ENCODE assay signal across 20 cellular contexts in genomic region chr5:62938927-62939326, GRCh38.
DNase-seq lines count a peak whose midpoint lies in the region; ATAC-seq, FAIRE-seq and TF ChIP-seq lines count a peak whose summit lies in the region.
"Had no signal": no experiment of that assay in that cellular context is flagged by ENCODE, and none has a peak within 500 bp of the region (broad histone marks: within the 10 kb centered on the region; RNA-seq: fewer than 3 reads in every experiment).

No MANE protein-coding gene starts in this region.

- H4K8ac ChIP-seq in H1 (ENCODE audit: extremely low read depth, insufficient read depth, low read length): no peak overlapping the region

- no peaks in the 10 kb centered on the region for H4K20me1 ChIP-seq in H1 (replicated peaks in 1 of 2; ENCODE audit: control insufficient read depth in 1 of 2, insufficient read depth in 2 of 2, low read length in 2 of 2)

- H3K4me3 Mint-ChIP-seq in Caco-2 (ENCODE audit: unreplicated experiment): no peak overlapping the region
- H3K4me3 Mint-ChIP-seq in naive thymus-derived CD8-positive, alpha-beta T cell: no peak overlapping the region
- no peak overlapping the region for H3K4me3 Mint-ChIP-seq in glutamatergic neuron (ENCODE audit: unreplicated experiment)
- H3K4me3 Mint-ChIP-seq: central memory CD8-positive, alpha-beta T cell had no signal

- ATAC-seq in naive thymus-derived CD8-positive, alpha-beta T cell: no peak
- no peak for ATAC-seq in GM21723 (IDR thresholded peaks at IDR 0.05; ENCODE audit: unreplicated experiment)

- DNase-seq in Caco-2: peak; percentile 33 to 67
- peak; percentile 50 for DNase-seq in SK-N-DZ (ENCODE audit: low spot score)
- DNase-seq in H1 (ENCODE audit: low read depth in 1 of 2, low spot score in 2 of 2): no peak
- DNase-seq in naive thymus-derived CD8-positive, alpha-beta T cell: no peak
- DNase-seq in prostate gland (ENCODE audit: low spot score): no peak
- DNase-seq in glutamatergic neuron: no peak
- DNase-seq: activated CD4-positive, alpha-beta T cell treated with anti-CD3 and anti-CD28 coated beads, Interleukin-2, amount 50 U/mL, for 48 hours; activated gamma-delta T cell treated with Interleukin-2 at 50 U/mL for 16 hours; effector CD4-positive, alpha-beta T cell; NCI-H1105; NCI-H526 treated with DMSO at 0.1 percent for 48 hours; T-helper 1 cell; WERI-Rb-1 had no signal

- no peak for TF ChIP-seq RAD21 in H1 (IDR thresholded peaks at IDR 0.05 in 1 of 2, conservative IDR thresholded peaks at IDR 0.05 in 1 of 2; ENCODE audit: low read depth in 2 of 2, low read length in 2 of 2)

- no peak for TF ChIP-seq EP300 in H1 (IDR thresholded peaks at IDR 0.05; ENCODE audit: borderline replicate concordance in 1 of 2, low read depth in 2 of 2, low read length in 2 of 2)

- no peak overlapping the region for H3K18ac ChIP-seq in H1 (ENCODE audit: extremely low read depth, low read length)

- H2AFZ ChIP-seq in H1 (ENCODE audit: low read length): 0 out of 2 replicates have a peak overlapping the region, but pooled peaks have one; percentile 16

- no peak overlapping the region for H3K4ac ChIP-seq in H1 (replicated peaks; ENCODE audit: insufficient read length, low read depth, low read length)

- no peak overlapping the region for H2BK15ac ChIP-seq in H1 (ENCODE audit: low read length)

- H3K9ac ChIP-seq in H1 (replicated peaks in 1 of 4; ENCODE audit: extremely low read depth in 1 of 4, low read depth in 3 of 4, low read length in 3 of 4): no peak overlapping the region

- no peak overlapping the region for H2BK20ac ChIP-seq in H1 (ENCODE audit: low read length)

- H3K9me3 ChIP-seq in Caco-2 (peaks cover 10% of the 10 kb centered on the region; the same call in 1 of the 2 replicates), H1 (ENCODE audit: insufficient read depth in 2 of 2, low read depth in 1 of 2, low read length in 1 of 2) (no peaks in the 10 kb centered on the region), mesodermal cell (ENCODE audit: control insufficient read depth, low read length) (no peaks in the 10 kb centered on the region), prostate gland (no peaks in the 10 kb centered on the region)
- H3K9me3 ChIP-seq: esophagus muscularis mucosa, right atrium auricular region, vagina had no signal

- POLR2A ChIA-PET in Caco-2 (lab: Charles Lee) (no interaction called here), H1 (lab: Charles Lee; ENCODE audit: partially characterized antibody) (interaction anchor here (1.4 kb wide), 1 partner anchor 10 kb away, joined by 3 read pairs; no protein-coding TSS in a partner anchor)
- POLR2A ChIA-PET in naive thymus-derived CD8-positive, alpha-beta T cell (lab: Charles Lee): no interaction called here

- no peak overlapping the region for H3K27ac ChIP-seq in H1 (ENCODE audit: low read depth, low read length)
- peak overlapping the region; percentile 92 for H3K27ac ChIP-seq in mesodermal cell (ENCODE audit: low read depth, low read length, severe bottlenecking)
- H3K27ac ChIP-seq in prostate gland: no peak overlapping the region
- H3K27ac ChIP-seq: C4-2B, esophagus muscularis mucosa, vagina, WERI-Rb-1 had no signal

- H3K79me1 ChIP-seq in H1 (ENCODE audit: low read depth, low read length): no peaks in the 10 kb centered on the region

- no TSS peak for BruUV-seq in Caco-2 (replicated peaks; lab: Mats Ljungman, UMichigan)

- no peak for TF ChIP-seq POLR2A in H1 (IDR thresholded peaks at IDR 0.05; ENCODE audit: control extremely low read depth in 1 of 2, low read depth in 2 of 2, low read length in 2 of 2)
- no peak for TF ChIP-seq POLR2A in prostate gland (IDR thresholded peaks at IDR 0.05)

- no peaks in the 10 kb centered on the region for H3K27me3 ChIP-seq in Caco-2 (replicated peaks; ENCODE audit: control insufficient read depth, insufficient read depth, low read length)
- H3K27me3 ChIP-seq in H1 (replicated peaks in 1 of 4; ENCODE audit: control insufficient read depth in 3 of 4, extremely low read depth in 1 of 4, insufficient read depth in 3 of 4, low read length in 3 of 4): no peaks in the 10 kb centered on the region
- H3K27me3 ChIP-seq in prostate gland (replicated peaks; ENCODE audit: insufficient read depth): no peaks in the 10 kb centered on the region
- H3K27me3 ChIP-seq: esophagus muscularis mucosa, right atrium auricular region, vagina had no signal

- H3K23ac ChIP-seq in H1 (ENCODE audit: insufficient read length): no peak overlapping the region

- H3K4me3 ChIP-seq in Caco-2 (ENCODE audit: low read depth, low read length): no peak overlapping the region
- no peak overlapping the region for H3K4me3 ChIP-seq in H1 (ENCODE audit: extremely low read depth in 1 of 4, insufficient read depth in 2 of 4, low read depth in 3 of 4, low read length in 4 of 4)
- no peak overlapping the region for H3K4me3 ChIP-seq in mesodermal cell (ENCODE audit: extremely low read depth, insufficient read depth, low read length, poor library complexity, severe bottlenecking)
- no peak overlapping the region for H3K4me3 ChIP-seq in prostate gland
- H3K4me3 ChIP-seq: esophagus muscularis mucosa, right atrium auricular region, vagina had no signal

- H2BK12ac ChIP-seq in H1 (ENCODE audit: low read depth, low read length): no peak overlapping the region

- CTCF ChIA-PET in Caco-2 (lab: Charles Lee): no interaction called here
- CTCF ChIA-PET in H1 (lab: Charles Lee; ENCODE audit: partially characterized antibody): no interaction called here

- H3K56ac ChIP-seq in H1 (replicated peaks; ENCODE audit: insufficient read length, low read depth, low read length): no peak overlapping the region

- H3K4me1 Mint-ChIP-seq in Caco-2 (ENCODE audit: low read depth, unreplicated experiment) (peaks cover 46% of the 10 kb centered on the region), glutamatergic neuron (ENCODE audit: low read depth, unreplicated experiment) (peaks cover 8% of the 10 kb centered on the region)
- H3K4me1 Mint-ChIP-seq in naive thymus-derived CD8-positive, alpha-beta T cell: no peaks in the 10 kb centered on the region
- H3K4me1 Mint-ChIP-seq: central memory CD8-positive, alpha-beta T cell had no signal

- H3K4me1 ChIP-seq in Caco-2: peaks cover 52% of the 10 kb centered on the region
- H3K4me1 ChIP-seq in H1 (replicated peaks in 1 of 4; ENCODE audit: control insufficient read depth in 3 of 4, insufficient read depth in 4 of 4, low read length in 3 of 4): no peaks in the 10 kb centered on the region
- peaks cover 41% of the 10 kb centered on the region for H3K4me1 ChIP-seq in mesodermal cell (ENCODE audit: control insufficient read depth, insufficient read depth, low read length, poor library complexity, severe bottlenecking)
- H3K4me1 ChIP-seq in prostate gland (replicated peaks): no peaks in the 10 kb centered on the region
- H3K4me1 ChIP-seq: esophagus muscularis mucosa, vagina had no signal

- H4K91ac ChIP-seq in H1 (replicated peaks; ENCODE audit: insufficient read length, low read length): no peak overlapping the region

- no peaks in the 10 kb centered on the region for H3K79me2 ChIP-seq in H1 (ENCODE audit: control insufficient read depth in 1 of 2, insufficient read depth in 2 of 2, low read length in 2 of 2)

- no peaks in the 10 kb centered on the region for H3K23me2 ChIP-seq in H1 (ENCODE audit: low read depth, low read length)

- H3K36me3 ChIP-seq in Caco-2 (ENCODE audit: control insufficient read depth, insufficient read depth, low read length) (no peaks in the 10 kb centered on the region), H1 (ENCODE audit: control insufficient read depth in 2 of 4, insufficient read depth in 4 of 4, low read length in 3 of 4) (no peaks in the 10 kb centered on the region), mesodermal cell (ENCODE audit: control insufficient read depth, insufficient read depth, low read length) (no peaks in the 10 kb centered on the region), prostate gland (no peaks in the 10 kb centered on the region)
- H3K36me3 ChIP-seq: esophagus muscularis mucosa, right atrium auricular region, vagina, WERI-Rb-1 had no signal

- 76% methylated on average over 3 of the region's 3 CpGs; no CpG with 5 or more reads in 1 of the 2 experiments for WGBS in H1 (ENCODE audit: extremely low coverage in 1 of 2, insufficient coverage in 1 of 2, insufficient read length in 1 of 2, insufficient replicate concordance in 2 of 2, low coverage in 1 of 2, low lambda C conversion rate in 2 of 2, missing lambda C conversion rate in 1 of 2), 2 experiments
- 63 to 71% methylated on average over 2 of the region's 3 CpGs for WGBS in mesodermal cell (ENCODE audit: insufficient coverage in 2 of 2), 2 experiments
- 38% methylated on average over 3 of the region's 3 CpGs for WGBS in prostate gland

- TF ChIP-seq CTCF in Caco-2 (IDR thresholded peaks at IDR 0.05; ENCODE audit: insufficient read depth in 1 of 2, low read depth in 1 of 2, low read length in 1 of 2, severe bottlenecking in 1 of 2, unreplicated experiment in 1 of 2) (no peak), H1 (IDR thresholded peaks at IDR 0.05; ENCODE audit: control extremely low read depth in 1 of 3, insufficient read depth in 1 of 3, low read depth in 1 of 3, low read length in 3 of 3) (no peak), prostate gland (IDR thresholded peaks at IDR 0.05) (no peak), glutamatergic neuron (IDR thresholded peaks at IDR 0.05; ENCODE audit: partially characterized antibody, unreplicated experiment) (no peak)

- H3K36me3 Mint-ChIP-seq in Caco-2 (ENCODE audit: insufficient read depth, unreplicated experiment) (peaks cover 15% of the 10 kb centered on the region), glutamatergic neuron (ENCODE audit: unreplicated experiment) (no peaks in the 10 kb centered on the region)
- no peaks in the 10 kb centered on the region for H3K36me3 Mint-ChIP-seq in naive thymus-derived CD8-positive, alpha-beta T cell

- H3K9me3 Mint-ChIP-seq in Caco-2 (ENCODE audit: unreplicated experiment): peaks cover 12% of the 10 kb centered on the region
- H3K9me3 Mint-ChIP-seq in naive thymus-derived CD8-positive, alpha-beta T cell: no peaks in the 10 kb centered on the region
- no peaks in the 10 kb centered on the region for H3K9me3 Mint-ChIP-seq in glutamatergic neuron (ENCODE audit: unreplicated experiment)
- H3K9me3 Mint-ChIP-seq: central memory CD8-positive, alpha-beta T cell had no signal

- H2AK5ac ChIP-seq in H1 (ENCODE audit: low read depth, low read length): no peak overlapping the region

- no peak overlapping the region for H4K5ac ChIP-seq in H1 (ENCODE audit: insufficient read length, low read depth, low read length)

- peak overlapping the region; percentile 95 for H3K27ac Mint-ChIP-seq in Caco-2 (ENCODE audit: unreplicated experiment)
- H3K27ac Mint-ChIP-seq in naive thymus-derived CD8-positive, alpha-beta T cell: no peak overlapping the region
- no peak overlapping the region for H3K27ac Mint-ChIP-seq in glutamatergic neuron (ENCODE audit: unreplicated experiment)

- no peak overlapping the region for H3K14ac ChIP-seq in H1 (ENCODE audit: insufficient read length)

- FAIRE-seq in H1 (lab: Jason Lieb, UNC): no peak

- intact Hi-C loops in Caco-2 (cut with micrococcal nuclease; ENCODE audit: unreplicated experiment) (loop anchor here (5.0 kb wide), 1 partner anchor 147 kb away; no protein-coding TSS in a partner anchor), prostate gland (cut with DNase I) (no loop called here)

- no peak overlapping the region for H3K4me2 ChIP-seq in H1 (ENCODE audit: insufficient read depth in 1 of 2, low read depth in 2 of 2, low read length in 2 of 2)

- H2BK120ac ChIP-seq in H1 (replicated peaks; ENCODE audit: low read depth, low read length): no peak overlapping the region

- H3K27me3 Mint-ChIP-seq in Caco-2 (ENCODE audit: insufficient read depth, unreplicated experiment): no peaks in the 10 kb centered on the region
- peaks cover 0 to 9% (median 1%) of the 10 kb centered on the region in 5 donors for H3K27me3 Mint-ChIP-seq in naive thymus-derived CD8-positive, alpha-beta T cell
- peaks cover 2% of the 10 kb centered on the region for H3K27me3 Mint-ChIP-seq in glutamatergic neuron (ENCODE audit: unreplicated experiment)
- H3K27me3 Mint-ChIP-seq: central memory CD8-positive, alpha-beta T cell had no signal

- no peak overlapping the region for H2BK5ac ChIP-seq in H1 (ENCODE audit: low read depth, low read length)

Comparison
In these comparisons a context has a peak if more than half of its experiments do, and no peak if none do; other contexts are left out.
1. DNase-seq: peak in Caco-2 (2 of 2) and SK-N-DZ (single experiment); none in H1 (0 of 2), naive thymus-derived CD8-positive, alpha-beta T cell (0 of 10), prostate gland (single experiment) and glutamatergic neuron (single experiment).